1 cellular context compared by ENCODE assay signal in the genomic region with DNA sequence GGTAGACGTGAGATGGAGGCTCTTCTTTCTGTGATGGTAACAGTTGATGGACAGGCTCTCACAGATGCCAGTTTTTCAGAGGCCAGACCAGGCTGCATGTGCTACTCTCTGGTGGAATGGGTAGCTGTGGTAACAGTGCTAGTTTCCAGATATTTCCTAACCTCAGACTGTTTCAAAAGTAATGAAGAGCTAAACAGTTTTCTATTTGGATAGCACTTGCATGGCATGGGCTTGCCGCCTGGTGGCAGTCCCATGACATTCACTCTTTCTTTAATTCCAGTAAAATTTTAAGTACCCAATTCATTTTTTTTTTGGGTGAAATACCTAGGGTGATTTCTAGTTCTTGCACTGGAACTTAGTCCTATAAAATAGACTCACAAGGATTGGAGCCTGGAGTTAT.
TF ChIP-seq lines count a peak whose summit lies in the region.

No MANE protein-coding gene starts in this region.

TF ChIP-seq in HCT116, 20 proteins besides CTCF, POLR2A, EP300 and RAD21 (continued from another document):
- TF ChIP-seq, protein P1, sequence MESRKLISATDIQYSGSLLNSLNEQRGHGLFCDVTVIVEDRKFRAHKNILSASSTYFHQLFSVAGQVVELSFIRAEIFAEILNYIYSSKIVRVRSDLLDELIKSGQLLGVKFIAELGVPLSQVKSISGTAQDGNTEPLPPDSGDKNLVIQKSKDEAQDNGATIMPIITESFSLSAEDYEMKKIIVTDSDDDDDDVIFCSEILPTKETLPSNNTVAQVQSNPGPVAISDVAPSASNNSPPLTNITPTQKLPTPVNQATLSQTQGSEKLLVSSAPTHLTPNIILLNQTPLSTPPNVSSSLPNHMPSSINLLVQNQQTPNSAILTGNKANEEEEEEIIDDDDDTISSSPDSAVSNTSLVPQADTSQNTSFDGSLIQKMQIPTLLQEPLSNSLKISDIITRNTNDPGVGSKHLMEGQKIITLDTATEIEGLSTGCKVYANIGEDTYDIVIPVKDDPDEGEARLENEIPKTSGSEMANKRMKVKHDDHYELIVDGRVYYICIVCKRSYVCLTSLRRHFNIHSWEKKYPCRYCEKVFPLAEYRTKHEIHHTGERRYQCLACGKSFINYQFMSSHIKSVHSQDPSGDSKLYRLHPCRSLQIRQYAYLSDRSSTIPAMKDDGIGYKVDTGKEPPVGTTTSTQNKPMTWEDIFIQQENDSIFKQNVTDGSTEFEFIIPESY (IDR thresholded peaks at IDR 0.05; ENCODE audit: extremely low read depth, insufficient replicate concordance, low read length): no peak
- no peak for TF ChIP-seq CEBPB (IDR thresholded peaks at IDR 0.05; ENCODE audit: low read depth)
- TF ChIP-seq, protein P2, sequence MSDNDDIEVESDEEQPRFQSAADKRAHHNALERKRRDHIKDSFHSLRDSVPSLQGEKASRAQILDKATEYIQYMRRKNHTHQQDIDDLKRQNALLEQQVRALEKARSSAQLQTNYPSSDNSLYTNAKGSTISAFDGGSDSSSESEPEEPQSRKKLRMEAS (IDR thresholded peaks at IDR 0.05): no peak
- TF ChIP-seq ZFX (IDR thresholded peaks at IDR 0.05): no peak
